23 cellular contexts compared by ENCODE assay signal in the genomic region with DNA sequence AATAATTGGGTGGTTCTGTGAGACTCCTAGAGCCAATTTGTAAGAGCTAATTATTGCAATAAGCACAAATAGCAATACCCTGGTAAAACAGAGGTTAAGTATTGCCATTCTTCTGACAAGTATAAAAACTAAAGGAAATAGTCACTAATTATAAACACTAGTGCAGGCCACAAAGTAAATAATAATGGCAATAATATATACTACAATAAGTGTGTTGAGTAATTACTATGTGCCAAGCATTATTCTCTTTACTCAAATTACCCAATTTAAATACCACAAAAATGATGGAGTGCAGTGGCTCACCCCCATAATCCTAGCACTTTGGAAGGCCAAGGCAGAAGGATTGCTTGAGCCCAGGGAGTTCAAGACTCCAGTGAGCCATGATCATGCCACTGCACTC.
"Had no signal": no experiment of that assay in that cellular context is flagged by ENCODE, and none has a peak within 500 bp of the region (broad histone marks: within the 10 kb centered on the region; RNA-seq: fewer than 3 reads in every experiment).

No MANE protein-coding gene starts in this region.

- H3K27ac ChIP-seq: neural progenitor cell, ovary, parathyroid adenoma, psoas muscle, right lobe of liver, sigmoid colon, stomach, thoracic aorta, thyroid gland, tibial nerve, upper lobe of left lung, vagina had no signal

- DNase-seq: occipital lobe; ovary; posterior cingulate gyrus; psoas muscle; right cardiac atrium; right lobe of liver; sigmoid colon; small intestine; stimulated activated CD4-positive, alpha-beta T cell treated with anti-CD3 and anti-CD28 coated beads, Interleukin-15, amount 100 ng/mL, for 24 hours; stimulated activated CD4-positive, alpha-beta T cell treated with anti-CD3 and anti-CD28 coated beads, Interleukin-2, amount 100 ng/mL, for 24 hours; stimulated activated CD4-positive, alpha-beta T cell treated with anti-CD3 and anti-CD28 coated beads, Interleukin-2, amount 100 ng/mL, for 48 hours; stimulated activated CD4-positive, alpha-beta T cell treated with anti-CD3 and anti-CD28 coated beads, Interleukin-4, amount 100 ng/mL, for 24 hours; stimulated activated naive B cell treated with anti-CD40 and anti-IgM and Interleukin-4, amounts not matched to agents 10 μg/mL and 1 μg/mL and 100 μg/mL, for 72 hours; stimulated activated naive CD4-positive, alpha-beta T cell treated with Interleukin-2 at 50 U/mL for 16 hours; stomach; thyroid gland; trophoblast cell; upper lobe of left lung had no signal

- H3K9me3 ChIP-seq: ovary, psoas muscle, right lobe of liver, sigmoid colon, stomach, thoracic aorta, thyroid gland, tibial nerve, upper lobe of left lung, vagina had no signal

- H3K4me1 ChIP-seq: neural progenitor cell, parathyroid adenoma, psoas muscle, right lobe of liver, sigmoid colon, stomach, thyroid gland, tibial nerve, upper lobe of left lung, vagina had no signal

- H3K4me3 ChIP-seq: neural progenitor cell, ovary, psoas muscle, right lobe of liver, sigmoid colon, stomach, thoracic aorta, thyroid gland, tibial nerve, upper lobe of left lung, vagina had no signal

- H3K36me3 ChIP-seq: ovary had no signal
